ENCODE assay signal across 20 cellular contexts in the genomic region with DNA sequence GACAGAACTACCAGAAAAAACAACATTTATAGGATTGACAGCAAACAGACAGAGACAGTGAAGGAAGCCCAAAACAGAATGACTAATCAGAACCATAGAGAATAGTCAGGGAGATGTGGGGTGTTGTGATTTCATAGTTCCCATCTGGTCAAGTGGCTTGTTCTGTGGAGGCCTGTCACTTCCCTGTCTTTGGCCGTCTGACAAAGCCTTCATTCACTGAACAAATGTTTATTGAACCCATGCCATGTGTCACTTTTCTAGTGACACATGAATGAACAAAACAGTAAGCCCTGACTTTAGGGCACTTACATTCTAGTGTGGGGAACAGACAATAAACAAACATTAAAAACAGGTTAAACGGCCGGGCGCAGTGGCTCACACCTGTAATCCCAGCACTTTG. TPM values are rescaled to one million over a fixed set of nuclear protein-coding genes. Genes with fewer than 3 reads are reported as not detected.
DNase-seq lines count a peak whose midpoint lies in the region; ATAC-seq lines count a peak whose summit lies in the region.
"Had no signal": no experiment of that assay in that cellular context is flagged by ENCODE, and none has a peak within 500 bp of the region (broad histone marks: within the 10 kb centered on the region; RNA-seq: fewer than 3 reads in every experiment).

No MANE protein-coding gene starts in this region.

- H3K9me3 Mint-ChIP-seq in natural killer cell treated with Interleukin-12 subunit alpha and Interleukin-12 subunit beta and Interleukin-15 and Interleukin-18, amount 100 ng/mL, for 72 hours, result no peaks in the 10 kb centered on the region
- H3K9me3 Mint-ChIP-seq: HFFc6, T-cell had no signal

- peaks cover 12 to 15% of the 10 kb centered on the region in 2 donors for H3K27me3 Mint-ChIP-seq in natural killer cell treated with Interleukin-12 subunit alpha and Interleukin-12 subunit beta and Interleukin-15 and Interleukin-18, amount 100 ng/mL, for 72 hours
- H3K27me3 Mint-ChIP-seq: T-cell had no signal

- peaks cover 8% of the 10 kb centered on the region for H3K36me3 Mint-ChIP-seq in natural killer cell treated with Interleukin-12 subunit alpha and Interleukin-12 subunit beta and Interleukin-15 and Interleukin-18, amount 100 ng/mL, for 72 hours
- H3K36me3 Mint-ChIP-seq: T-cell had no signal

- no peak overlapping the region for H3K4me3 Mint-ChIP-seq in natural killer cell treated with Interleukin-12 subunit alpha and Interleukin-12 subunit beta and Interleukin-15 and Interleukin-18, amount 100 ng/mL, for 72 hours
- H3K4me3 Mint-ChIP-seq: HFFc6 had no signal

- peaks cover 21 to 31% of the 10 kb centered on the region in 2 donors for H3K4me1 Mint-ChIP-seq in natural killer cell treated with Interleukin-12 subunit alpha and Interleukin-12 subunit beta and Interleukin-15 and Interleukin-18, amount 100 ng/mL, for 72 hours (ENCODE audit: low read depth in 2 of 2)

- H3K27ac ChIP-seq in caudate nucleus (ENCODE audit: low read depth, low read length), result peak overlapping the region; percentile 8
- H3K27ac ChIP-seq: cardiac muscle cell, skin epidermis had no signal

- H3K27ac Mint-ChIP-seq in natural killer cell treated with Interleukin-12 subunit alpha and Interleukin-12 subunit beta and Interleukin-15 and Interleukin-18, amount 100 ng/mL, for 72 hours, result peak overlapping the region; percentile 0 to 95
- H3K27ac Mint-ChIP-seq: HFFc6 had no signal

- no peak for ATAC-seq in natural killer cell treated with Interleukin-12 subunit alpha and Interleukin-12 subunit beta and Interleukin-15 and Interleukin-18, amount 100 ng/mL, for 72 hours
- ATAC-seq in GM18868 (IDR thresholded peaks at IDR 0.05; ENCODE audit: unreplicated experiment), result no peak
- no peak for ATAC-seq in HG03439 (IDR thresholded peaks at IDR 0.05; ENCODE audit: unreplicated experiment)
- ATAC-seq: heart left ventricle, left ventricle myocardium superior, Panc1, T-cell had no signal

- DNase-seq in NCI-H1092 treated with DMSO at 0.1 percent for 48 hours (lab: John Stamatoyannopoulos, UW), result peak; percentile 1
- DNase-seq in NCI-H1092 (lab: John Stamatoyannopoulos, UW), result no peak
- peak; percentile 14 for DNase-seq in ELF-1 (ENCODE audit: low read depth, low spot score)
- peak in 9 of 61 donors; percentile 14 to 24 (median 16) for DNase-seq in caudate nucleus (lab: John Stamatoyannopoulos, UW)
- DNase-seq in natural killer cell treated with Interleukin-12 subunit alpha and Interleukin-12 subunit beta and Interleukin-15 and Interleukin-18, amount 100 ng/mL, for 72 hours (ENCODE audit: low spot score), result no peak
- DNase-seq in dermis blood vessel endothelial cell, result no peak
- DNase-seq: 8988T; activated CD4-positive, alpha-beta T cell treated with anti-CD3 and anti-CD28 coated beads, Interleukin-2, amount 50 U/mL, for 4 hours; activated naive CD4-positive, alpha-beta T cell; HFFc6; MG63; NCI-H2227 treated with DMSO at 0.1 percent for 48 hours; T-cell had no signal

RNA-seq across cellular contexts. Expression of gene SRRM1, which starts 3.2 kb away (rescaled TPM):
- total RNA-seq in natural killer cell treated with Interleukin-12 subunit alpha and Interleukin-12 subunit beta and Interleukin-15 and Interleukin-18, amount 100 ng/mL, for 72 hours, result 100 to 1,000 TPM; 177 to 254 TPM
- 26.9 and 31.1 TPM in 2 replicates for total RNA-seq in dermis blood vessel endothelial cell

Comparison
In these comparisons a context has a peak if more than half of its experiments do, and no peak if none do; other contexts are left out.
1. DNase-seq: peak in NCI-H1092 treated with DMSO at 0.1 percent for 48 hours (single experiment) and ELF-1 (single experiment); none in NCI-H1092 (single experiment), natural killer cell treated with Interleukin-12 subunit alpha and Interleukin-12 subunit beta and Interleukin-15 and Interleukin-18, amount 100 ng/mL, for 72 hours (single experiment) and dermis blood vessel endothelial cell (single experiment).